Comparison of ENCODE assay signal across 11 cellular contexts in genomic region chr7:25895792-25896171, GRCh38.
A peak's percentile ranks its signal among the peaks of the same experiment; 100 is the strongest.
DNase-seq lines count a peak whose midpoint lies in the region; ATAC-seq, FAIRE-seq and TF ChIP-seq lines count a peak whose summit lies in the region.
"Had no signal": no experiment of that assay in that cellular context is flagged by ENCODE, and none has a peak within 500 bp of the region (broad histone marks: within the 10 kb centered on the region; RNA-seq: fewer than 3 reads in every experiment).

No MANE protein-coding gene starts in this region.

- no TSS peak for BruUV-seq in Calu3 (replicated peaks; lab: Mats Ljungman, UMichigan)
- BruUV-seq in endothelial cell of umbilical vein (replicated peaks; lab: Mats Ljungman, UMichigan), result no TSS peak

- H3K4me3 Mint-ChIP-seq in Calu3 (ENCODE audit: low read depth, unreplicated experiment), result peak overlapping the region; percentile 62

- H3K27me3 ChIP-seq in Karpas-422 (ENCODE audit: low read length), result no peaks in the 10 kb centered on the region; the same call in 1 of the 2 replicates
- peaks cover 0 to 11% of the 10 kb centered on the region in 2 experiments for H3K27me3 ChIP-seq in endothelial cell of umbilical vein (ENCODE audit: control insufficient read depth in 2 of 2, insufficient read depth in 2 of 2, low read length in 2 of 2)
- peaks cover 6% of the 10 kb centered on the region for H3K27me3 ChIP-seq in osteoblast (ENCODE audit: insufficient read depth, low read length)

- no peak for TF ChIP-seq POLR2A in endothelial cell of umbilical vein (IDR thresholded peaks at IDR 0.05; ENCODE audit: low read depth, low read length)

- DNase-seq in Calu3, result no peak
- no peak for DNase-seq in Karpas-422
- DNase-seq in endothelial cell of umbilical vein (ENCODE audit: low read depth, low spot score), result no peak
- DNase-seq in osteoblast (ENCODE audit: insufficient read length, low spot score, missing footprints), result no peak
- no peak for DNase-seq in GM13976 (ENCODE audit: low spot score)
- DNase-seq in dermis blood vessel endothelial cell, result no peak
- DNase-seq: DMS79 treated with DMSO at 0.1 percent for 48 hours had no signal

- POLR2A ChIA-PET in endothelial cell of umbilical vein (lab: Charles Lee), result interaction anchor here (1.3 kb wide), 1 partner anchor 469 kb away, joined by 3 read pairs; no protein-coding TSS in a partner anchor

- H2AFZ ChIP-seq in Karpas-422 (ENCODE audit: low read length) (peak overlapping the region; percentile 97), endothelial cell of umbilical vein (ENCODE audit: low read depth, low read length) (no peak overlapping the region), osteoblast (ENCODE audit: low read length) (peak overlapping the region; percentile 80)

- ATAC-seq in GM19351 (IDR thresholded peaks at IDR 0.05; ENCODE audit: unreplicated experiment), result no peak
- no peak for ATAC-seq in HG03139 (IDR thresholded peaks at IDR 0.05; ENCODE audit: unreplicated experiment)

- peaks cover 5% of the 10 kb centered on the region for H3K36me3 Mint-ChIP-seq in Calu3 (ENCODE audit: insufficient read depth, unreplicated experiment)
- H3K36me3 Mint-ChIP-seq: IgD-negative memory B cell had no signal

- intact Hi-C loops in Calu3 (cut with micrococcal nuclease; ENCODE audit: unreplicated experiment), result no loop called here
- intact Hi-C loops in endothelial cell of umbilical vein (cut with micrococcal nuclease), result loop anchor here (10.0 kb wide), 2 partner anchors 259 to 959 kb away; partner anchors contain the start of gene NFE2L3

- H3K4me2 ChIP-seq in Karpas-422 (ENCODE audit: low read depth, low read length, poor library complexity, severe bottlenecking) (peak overlapping the region; percentile 71), endothelial cell of umbilical vein (ENCODE audit: insufficient read depth, low read length) (peak overlapping the region; percentile 14), osteoblast (ENCODE audit: insufficient read depth, low read length) (peak overlapping the region; percentile 90)

- H3K27ac ChIP-seq in Karpas-422 (ENCODE audit: low read length) (no peak overlapping the region), endothelial cell of umbilical vein (ENCODE audit: insufficient read depth, low read depth, low read length) (no peak overlapping the region), osteoblast (ENCODE audit: low read depth, low read length) (no peak overlapping the region)
- H3K27ac ChIP-seq: epithelial cell of prostate had no signal

- H4K20me1 ChIP-seq in Karpas-422 (ENCODE audit: insufficient read depth, low read depth, low read length), result no peaks in the 10 kb centered on the region
- H4K20me1 ChIP-seq in endothelial cell of umbilical vein (replicated peaks; ENCODE audit: control insufficient read depth, extremely low read depth, insufficient read depth, low read length), result no peaks in the 10 kb centered on the region
- no peaks in the 10 kb centered on the region for H4K20me1 ChIP-seq in osteoblast (ENCODE audit: insufficient read depth, low read length)

- H3K79me2 ChIP-seq in Karpas-422 (ENCODE audit: low read length) (no peaks in the 10 kb centered on the region), endothelial cell of umbilical vein (ENCODE audit: control insufficient read depth, insufficient read depth, low read length) (no peaks in the 10 kb centered on the region), osteoblast (ENCODE audit: insufficient read depth, low read length) (no peaks in the 10 kb centered on the region)

- H3K4me3 ChIP-seq in Karpas-422 (ENCODE audit: low read length) (peak overlapping the region; percentile 53; the same call in 1 of the 2 replicates), endothelial cell of umbilical vein (replicated peaks in 1 of 3; ENCODE audit: insufficient read depth in 1 of 3, low read depth in 1 of 3, low read length in 3 of 3) (no peak overlapping the region), osteoblast (ENCODE audit: insufficient read depth, low read length) (no peak overlapping the region)

- TF ChIP-seq CTCF in Calu3 (IDR thresholded peaks at IDR 0.05; ENCODE audit: unreplicated experiment) (no peak), endothelial cell of umbilical vein (IDR thresholded peaks at IDR 0.05; ENCODE audit: extremely low read depth in 1 of 2, insufficient read depth in 1 of 2, low read depth in 1 of 2, low read length in 2 of 2) (no peak), osteoblast (IDR thresholded peaks at IDR 0.05; ENCODE audit: extremely low read depth, low read depth, low read length) (no peak), GM13976 (IDR thresholded peaks at IDR 0.05; ENCODE audit: borderline replicate concordance, control extremely low read depth, extremely low read depth, insufficient read depth, missing control alignments) (no peak)

- peaks cover 30% of the 10 kb centered on the region for H3K4me1 Mint-ChIP-seq in Calu3 (ENCODE audit: low read depth, unreplicated experiment)

- peaks cover 16% of the 10 kb centered on the region for H3K27me3 Mint-ChIP-seq in Calu3 (ENCODE audit: unreplicated experiment)

- H3K4me1 ChIP-seq in Karpas-422 (ENCODE audit: low read length) (peaks cover 38% of the 10 kb centered on the region), endothelial cell of umbilical vein (ENCODE audit: control insufficient read depth, extremely low read depth, insufficient read depth, low read length) (peaks cover 16% of the 10 kb centered on the region), osteoblast (ENCODE audit: insufficient read depth, low read length) (peaks cover 9% of the 10 kb centered on the region)

- dilution Hi-C loops in endothelial cell of umbilical vein (cut with MboI; ENCODE audit: extremely low pct_ligation_motif_present, low sequenced_read_pairs), result no loop called here

- H3K9me2 ChIP-seq in Karpas-422 (replicated peaks; ENCODE audit: insufficient read depth, low read length), result no peaks in the 10 kb centered on the region

- CTCF ChIA-PET in Calu3 (lab: Charles Lee), result interaction anchor here (1.0 to 4.0 kb wide), 7 partner anchors 10 to 474 kb away, joined by 3 to 65 read pairs (median 4); no protein-coding TSS in a partner anchor
- CTCF ChIA-PET in endothelial cell of umbilical vein (lab: Charles Lee), result interaction anchor here (0.7 to 9.7 kb wide), 16 partner anchors 9 to 771 kb away, joined by 3 to 304 read pairs (median 4); no protein-coding TSS in a partner anchor

- no peak for FAIRE-seq in endothelial cell of umbilical vein (lab: Jason Lieb, UNC)

- H3K9ac ChIP-seq in Karpas-422 (ENCODE audit: low read length) (peak overlapping the region; percentile 53; the same call in 1 of the 2 replicates), endothelial cell of umbilical vein (replicated peaks; ENCODE audit: extremely low read depth, insufficient read depth, low read length) (no peak overlapping the region)

- H3K9me3 Mint-ChIP-seq in Calu3 (ENCODE audit: low read depth, unreplicated experiment), result no peaks in the 10 kb centered on the region
- H3K9me3 Mint-ChIP-seq: IgD-negative memory B cell had no signal

- in situ Hi-C loops in GM13976 (cut with MboI; ENCODE audit: low sequenced_read_pairs, unreplicated experiment), result loop anchor here (10.0 to 25.0 kb wide), 3 partner anchors 179 to 767 kb away; no protein-coding TSS in a partner anchor

- H3K9me1 ChIP-seq in endothelial cell of umbilical vein (replicated peaks; ENCODE audit: control insufficient read depth, extremely low read depth, insufficient read depth, low read length), result no peaks in the 10 kb centered on the region

- no peak overlapping the region for H3K27ac Mint-ChIP-seq in Calu3 (ENCODE audit: unreplicated experiment)

- H3K36me3 ChIP-seq in Karpas-422 (ENCODE audit: insufficient read depth, low read length) (no peaks in the 10 kb centered on the region), endothelial cell of umbilical vein (ENCODE audit: control insufficient read depth in 2 of 2, extremely low read depth in 1 of 2, insufficient read depth in 2 of 2, low read length in 2 of 2) (no peaks in the 10 kb centered on the region), osteoblast (ENCODE audit: insufficient read depth, low read length) (no peaks in the 10 kb centered on the region)

- no peaks in the 10 kb centered on the region for H3K9me3 ChIP-seq in Karpas-422 (ENCODE audit: low read length)
- no peaks in the 10 kb centered on the region for H3K9me3 ChIP-seq in endothelial cell of umbilical vein (replicated peaks; ENCODE audit: control insufficient read depth, insufficient read depth, low read length)
- H3K9me3 ChIP-seq in osteoblast (ENCODE audit: low read depth, low read length), result no peaks in the 10 kb centered on the region

TF ChIP-seq in endothelial cell of umbilical vein, 7 proteins besides CTCF, POLR2A, EP300 and RAD21:
- no peak for TF ChIP-seq POLR2AphosphoS5 (IDR thresholded peaks at IDR 0.05; ENCODE audit: insufficient read depth, low read depth, low read length)
- no peak for TF ChIP-seq EZH2 (IDR thresholded peaks at IDR 0.05; ENCODE audit: borderline replicate concordance, low read depth, low read length, severe bottlenecking)
- no peak for TF ChIP-seq FOS (IDR thresholded peaks at IDR 0.05; ENCODE audit: borderline replicate concordance, insufficient read depth, low read length)
- no peak for TF ChIP-seq GATA2 (IDR thresholded peaks at IDR 0.05; ENCODE audit: insufficient read depth, insufficient read length, low read depth, low read length)
- TF ChIP-seq JUN (IDR thresholded peaks at IDR 0.05; ENCODE audit: borderline replicate concordance, insufficient read depth, insufficient read length, low read depth), result no peak
- TF ChIP-seq MAX (IDR thresholded peaks at IDR 0.05; ENCODE audit: insufficient read depth, insufficient read length), result no peak
- TF ChIP-seq MYC (IDR thresholded peaks at IDR 0.05; ENCODE audit: low read depth, low read length), result no peak

Comparison
In these comparisons a context has a peak if more than half of its experiments do, and no peak if none do; other contexts are left out.
1. H3K4me2 ChIP-seq: peak in every context shown above with its lines; median percentile 90 in osteoblast; 71 in Karpas-422; 14 in endothelial cell of umbilical vein.